ENCODE assay signal across 8 cellular contexts in the genomic region with DNA sequence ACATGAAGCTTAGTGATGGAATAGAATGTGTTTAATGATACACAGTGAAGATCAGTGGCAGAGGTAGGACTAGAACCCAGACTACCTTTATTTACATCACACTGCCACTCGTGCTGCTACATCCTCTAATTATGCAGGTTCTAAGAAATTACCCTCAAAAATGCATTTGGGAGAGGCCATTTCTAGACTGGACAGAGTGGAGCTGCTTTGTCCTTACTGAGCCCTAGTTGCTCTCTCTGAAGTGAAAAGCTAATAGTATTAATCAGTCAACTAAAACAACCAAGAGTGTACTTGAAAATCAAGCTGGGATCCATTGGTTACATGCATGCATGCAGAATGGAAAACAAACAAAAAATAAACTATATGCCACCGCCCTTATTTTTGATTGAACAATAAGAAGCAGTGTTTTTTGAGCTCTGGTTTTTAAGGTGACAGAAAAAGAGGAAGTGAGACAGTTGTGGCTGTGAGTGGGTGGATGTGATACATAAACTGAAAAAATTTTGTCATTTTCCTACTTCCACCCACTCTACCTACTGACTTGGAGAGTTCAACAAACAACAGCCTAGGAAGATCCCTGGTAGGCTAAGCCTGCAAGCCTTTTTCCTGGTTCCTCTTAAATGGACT. TPM values are rescaled to one million over a fixed set of nuclear protein-coding genes. Genes with fewer than 3 reads are reported as not detected.
A peak's percentile ranks its signal among the peaks of the same experiment; 100 is the strongest.
DNase-seq lines count a peak whose midpoint lies in the region; ATAC-seq, FAIRE-seq and TF ChIP-seq lines count a peak whose summit lies in the region.

No MANE protein-coding gene starts in this region.

- TF ChIP-seq EP300 in HepG2 (IDR thresholded peaks at IDR 0.05; ENCODE audit: low read depth in 2 of 2, low read length in 2 of 2) (no peak), HepG2 (CRISPR knock-in tag; IDR thresholded peaks at IDR 0.05; ENCODE audit: borderline replicate concordance) (no peak)

- peak overlapping the region; percentile 85 for H3K27ac ChIP-seq in thymus (ENCODE audit: low read depth)
- no peak overlapping the region for H3K27ac ChIP-seq in HepG2 (ENCODE audit: extremely low read length, insufficient read depth, low read length)

- H3K79me2 ChIP-seq in HepG2 (ENCODE audit: insufficient read depth, low read length), result no peaks in the 10 kb centered on the region

- H3K9ac ChIP-seq in HepG2 (ENCODE audit: insufficient read depth, low read depth, low read length), result no peak overlapping the region

- no peak for FAIRE-seq in HepG2 (lab: Jason Lieb, UNC)

- H3K4me3 ChIP-seq in thymus (ENCODE audit: low read length), result no peak overlapping the region
- H3K4me3 ChIP-seq in HepG2 (replicated peaks in 1 of 3; ENCODE audit: insufficient read depth in 1 of 3, low read depth in 2 of 3, low read length in 3 of 3), result no peak overlapping the region

- H3K4me1 ChIP-seq in thymus (ENCODE audit: control insufficient read depth, insufficient read depth, low read length) (no peaks in the 10 kb centered on the region), HepG2 (ENCODE audit: insufficient read depth, low read length) (no peaks in the 10 kb centered on the region)

- POLR2A ChIA-PET in activated CD4-positive, alpha-beta memory T cell treated with anti-CD3 and anti-CD28 coated beads, Interleukin-2, amount 10 ng/mL, durations not matched to agents 7 days and 5 days (lab: Charles Lee), result interaction anchor here (0.9 to 1.7 kb wide), 3 partner anchors 9 to 14 kb away, joined by 3 to 6 read pairs (median 3); no protein-coding TSS in a partner anchor
- POLR2A ChIA-PET in HepG2 (lab: Yijun Ruan, JAX), result no interaction called here

- no peak overlapping the region for H3K4me3 Mint-ChIP-seq in activated CD4-positive, alpha-beta memory T cell treated with anti-CD3 and anti-CD28 coated beads, Interleukin-2, amount 10 ng/mL, durations not matched to agents 7 days and 5 days
- no peak overlapping the region for H3K4me3 Mint-ChIP-seq in HFFc6

- CTCF ChIA-PET in activated CD4-positive, alpha-beta memory T cell treated with anti-CD3 and anti-CD28 coated beads, Interleukin-2, amount 10 ng/mL, durations not matched to agents 7 days and 5 days (lab: Charles Lee), result interaction anchor here (1.3 to 1.4 kb wide), 2 partner anchors 63 to 682 kb away, joined by 3 to 5 read pairs; no protein-coding TSS in a partner anchor
- CTCF ChIA-PET in HepG2 (lab: Yijun Ruan, JAX; ENCODE audit: low intra/inter-chr PET ratio, low total read pairs), result no interaction called here

- in situ Hi-C loops in HepG2 (cut with HindIII; ENCODE audit: extremely low pct_ligation_motif_present, low pct_unique_long_range_greater_than_20kb), result no loop called here

- TF ChIP-seq RAD21 in HepG2 (CRISPR knock-in tag; IDR thresholded peaks at IDR 0.05), result no peak

- H3K27ac Mint-ChIP-seq in activated CD4-positive, alpha-beta memory T cell treated with anti-CD3 and anti-CD28 coated beads, Interleukin-2, amount 10 ng/mL, durations not matched to agents 7 days and 5 days, result peak overlapping the region; percentile 89
- H3K27ac Mint-ChIP-seq in HFFc6, result no peak overlapping the region

- no peak for TF ChIP-seq POLR2A in HepG2 (IDR thresholded peaks at IDR 0.05; ENCODE audit: insufficient read depth in 1 of 2, low read depth in 2 of 2, low read length in 2 of 2)

- 13% methylated on average over 2 of the region's 2 CpGs for WGBS in thymus
- 0% methylated on average over 1 of the region's 2 CpGs for WGBS in HepG2 (ENCODE audit: low lambda C conversion rate)

- BruUV-seq in HepG2 (replicated peaks; lab: Mats Ljungman, UMichigan), result no TSS peak

- H3K9me3 Mint-ChIP-seq in activated CD4-positive, alpha-beta memory T cell treated with anti-CD3 and anti-CD28 coated beads, Interleukin-2, amount 10 ng/mL, durations not matched to agents 7 days and 5 days, result peaks cover 5% of the 10 kb centered on the region
- no peaks in the 10 kb centered on the region; the same call in 1 of the 2 replicates for H3K9me3 Mint-ChIP-seq in HFFc6

- H3K9me3 ChIP-seq in thymus (ENCODE audit: control insufficient read depth), result no peaks in the 10 kb centered on the region
- H3K9me3 ChIP-seq in HepG2 (ENCODE audit: low read length), result no peaks in the 10 kb centered on the region

- no peaks in the 10 kb centered on the region for H4K20me1 ChIP-seq in HepG2 (ENCODE audit: insufficient read depth, low read length)

- no peak overlapping the region for H2AFZ ChIP-seq in HepG2 (ENCODE audit: low read length)

- H3K36me3 ChIP-seq in thymus (ENCODE audit: control insufficient read depth, insufficient read depth) (no peaks in the 10 kb centered on the region), HepG2 (replicated peaks in 1 of 2; ENCODE audit: control insufficient read depth in 1 of 2, insufficient read depth in 2 of 2, low read length in 2 of 2) (no peaks in the 10 kb centered on the region)

- TF ChIP-seq CTCF in HFFc6 (IDR thresholded peaks at IDR 0.05) (no peak), HepG2 (CRISPR knock-in tag; IDR thresholded peaks at IDR 0.05) (no peak)

- H3K36me3 Mint-ChIP-seq in activated CD4-positive, alpha-beta memory T cell treated with anti-CD3 and anti-CD28 coated beads, Interleukin-2, amount 10 ng/mL, durations not matched to agents 7 days and 5 days (ENCODE audit: low read depth), result peaks cover 7% of the 10 kb centered on the region
- no peaks in the 10 kb centered on the region for H3K36me3 Mint-ChIP-seq in HFFc6 (ENCODE audit: low read depth)

- H3K27me3 Mint-ChIP-seq in activated CD4-positive, alpha-beta memory T cell treated with anti-CD3 and anti-CD28 coated beads, Interleukin-2, amount 10 ng/mL, durations not matched to agents 7 days and 5 days, result no peaks in the 10 kb centered on the region
- H3K27me3 Mint-ChIP-seq in HFFc6 (ENCODE audit: insufficient read depth), result no peaks in the 10 kb centered on the region

- no peak overlapping the region for H3K4me2 ChIP-seq in HepG2 (ENCODE audit: low read depth, low read length)

- peaks cover 31% of the 10 kb centered on the region for H3K4me1 Mint-ChIP-seq in activated CD4-positive, alpha-beta memory T cell treated with anti-CD3 and anti-CD28 coated beads, Interleukin-2, amount 10 ng/mL, durations not matched to agents 7 days and 5 days
- H3K4me1 Mint-ChIP-seq in HFFc6 (ENCODE audit: low read depth), result no peaks in the 10 kb centered on the region

- intact Hi-C loops in HepG2 (cut with micrococcal nuclease; ENCODE audit: unreplicated experiment), result no loop called here

- peak; percentile 8 for DNase-seq in stimulated activated CD4-positive, alpha-beta T cell treated with anti-CD3 and anti-CD28 coated beads, Interleukin-12 subunit alpha, Interleukin-12 subunit beta, amount 100 ng/mL, for 4 hours
- DNase-seq in stimulated activated CD4-positive, alpha-beta T cell treated with anti-CD3 and anti-CD28 coated beads, Interleukin-4, amount 100 ng/mL, for 1 hour, result no peak
- peak; percentile 20 for DNase-seq in activated CD4-positive, alpha-beta memory T cell treated with anti-CD3 and anti-CD28 coated beads, Interleukin-2, amount 10 ng/mL, durations not matched to agents 7 days and 5 days
- DNase-seq in HFFc6 (no peak), HepG2 (ENCODE audit: low spot score) (no peak), cerebellum (ENCODE audit: low spot score) (no peak)

- ATAC-seq in HG03196 (IDR thresholded peaks at IDR 0.05; ENCODE audit: unreplicated experiment), result peak; percentile 59
- no peak for ATAC-seq in HepG2

- H3K27me3 ChIP-seq in thymus (ENCODE audit: control insufficient read depth, insufficient read depth) (no peaks in the 10 kb centered on the region), HepG2 (ENCODE audit: control insufficient read depth in 1 of 2, insufficient read depth in 2 of 2, low read length in 2 of 2) (no peaks in the 10 kb centered on the region)

TF ChIP-seq in HepG2, 621 proteins besides CTCF, POLR2A, EP300 and RAD21:
- TF ChIP-seq, protein P1, sequence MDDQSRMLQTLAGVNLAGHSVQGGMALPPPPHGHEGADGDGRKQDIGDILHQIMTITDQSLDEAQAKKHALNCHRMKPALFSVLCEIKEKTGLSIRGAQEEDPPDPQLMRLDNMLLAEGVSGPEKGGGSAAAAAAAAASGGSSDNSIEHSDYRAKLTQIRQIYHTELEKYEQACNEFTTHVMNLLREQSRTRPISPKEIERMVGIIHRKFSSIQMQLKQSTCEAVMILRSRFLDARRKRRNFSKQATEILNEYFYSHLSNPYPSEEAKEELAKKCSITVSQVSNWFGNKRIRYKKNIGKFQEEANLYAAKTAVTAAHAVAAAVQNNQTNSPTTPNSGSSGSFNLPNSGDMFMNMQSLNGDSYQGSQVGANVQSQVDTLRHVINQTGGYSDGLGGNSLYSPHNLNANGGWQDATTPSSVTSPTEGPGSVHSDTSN (CRISPR knock-in tag; IDR thresholded peaks at IDR 0.05; ENCODE audit: borderline replicate concordance), result no peak
- TF ChIP-seq ZBTB7B (CRISPR knock-in tag; IDR thresholded peaks at IDR 0.05) (no peak), RAD51 (IDR thresholded peaks at IDR 0.05; ENCODE audit: borderline replicate concordance) (no peak)

RNA-seq across cellular contexts. Expression of a gene that starts 6.8 kb away (rescaled TPM):
- not detected for total RNA-seq in activated CD4-positive, alpha-beta memory T cell treated with anti-CD3 and anti-CD28 coated beads, Interleukin-2, amount 10 ng/mL, durations not matched to agents 7 days and 5 days
- 23.3 TPM for polyA plus RNA-seq in thymus
- total RNA-seq in HFFc6 (2021; fragmentation: NEBNext Ultra II Directional; extraction: Animal tissue kit (Norgen Biotek cat#: 25700)), result not detected
- not detected in 2 replicates for total RNA-seq in HepG2 (2016; rRNA removed; fragmentation: Illumina TruSeq; extraction: Trizol)
- not detected in 2 replicates for total RNA-seq in HepG2 (2016; cell fraction: cytosol; rRNA removed; fragmentation: Illumina TruSeq; extraction: Trizol; ENCODE audit: low read depth)
- not detected in 2 replicates for total RNA-seq in HepG2 (2016; cell fraction: insoluble cytoplasmic fraction; rRNA removed; fragmentation: Illumina TruSeq; extraction: Trizol)
- not detected in 2 replicates for total RNA-seq in HepG2 (2016; cell fraction: membrane; rRNA removed; fragmentation: Illumina TruSeq; extraction: Trizol)
- total RNA-seq in HepG2 (2016; cell fraction: nucleus; rRNA removed; fragmentation: Illumina TruSeq; extraction: Trizol), result not detected in 2 replicates
- polyA plus RNA-seq in HepG2 (2011; rRNA removed), result not detected in 2 replicates
- not detected in 2 replicates for polyA plus RNA-seq in HepG2 (2011; cell fraction: cytosol; rRNA removed)
- not detected in 2 replicates for polyA plus RNA-seq in HepG2 (2011; cell fraction: nucleus; rRNA removed)
- not detected in 2 replicates for polyA plus RNA-seq in HepG2 (2012)
- not detected in 2 replicates for polyA plus RNA-seq in HepG2 (2016; cell fraction: cytosol; fragmentation: Illumina TruSeq; extraction: Trizol; ENCODE audit: low read depth)
- not detected in 2 replicates for polyA plus RNA-seq in HepG2 (2016; cell fraction: insoluble cytoplasmic fraction; fragmentation: Illumina TruSeq; extraction: Trizol; ENCODE audit: low read depth)
- not detected in 2 replicates for polyA plus RNA-seq in HepG2 (2016; cell fraction: membrane; fragmentation: Illumina TruSeq; extraction: Trizol; ENCODE audit: low read depth)
- polyA plus RNA-seq in HepG2 (2016; cell fraction: nucleus; fragmentation: Illumina TruSeq; extraction: Trizol; ENCODE audit: insufficient read depth, low read depth), result not detected in 2 replicates
- not detected in 2 replicates for polyA minus RNA-seq in HepG2 (2011; rRNA and poly(A)+ RNA removed; ENCODE audit: low replicate concordance)
- not detected in 2 replicates for polyA minus RNA-seq in HepG2 (2011; cell fraction: cytosol; rRNA and poly(A)+ RNA removed)
- not detected in 2 replicates for polyA minus RNA-seq in HepG2 (2011; cell fraction: nucleus; rRNA and poly(A)+ RNA removed)
- total RNA-seq in cerebellum, result 16.9 TPM

Comparison
In these comparisons a context has a peak if more than half of its experiments do, and no peak if none do; other contexts are left out.
1. DNase-seq: peak in stimulated activated CD4-positive, alpha-beta T cell treated with anti-CD3 and anti-CD28 coated beads, Interleukin-12 subunit alpha, Interleukin-12 subunit beta, amount 100 ng/mL, for 4 hours (single experiment) and activated CD4-positive, alpha-beta memory T cell treated with anti-CD3 and anti-CD28 coated beads, Interleukin-2, amount 10 ng/mL, durations not matched to agents 7 days and 5 days (single experiment); none in stimulated activated CD4-positive, alpha-beta T cell treated with anti-CD3 and anti-CD28 coated beads, Interleukin-4, amount 100 ng/mL, for 1 hour (single experiment), HFFc6 (single experiment), HepG2 (single experiment) and cerebellum (single experiment).
2. RNA of a gene that starts 6.8 kb away (total RNA-seq): 16.9 TPM in cerebellum (single experiment); not detected in activated CD4-positive, alpha-beta memory T cell treated with anti-CD3 and anti-CD28 coated beads, Interleukin-2, amount 10 ng/mL, durations not matched to agents 7 days and 5 days, not detected in HFFc6 and not detected in HepG2; every median in the first group is over 10 times any median in the second.